9 cellular contexts compared by ENCODE assay signal in the genomic region with DNA sequence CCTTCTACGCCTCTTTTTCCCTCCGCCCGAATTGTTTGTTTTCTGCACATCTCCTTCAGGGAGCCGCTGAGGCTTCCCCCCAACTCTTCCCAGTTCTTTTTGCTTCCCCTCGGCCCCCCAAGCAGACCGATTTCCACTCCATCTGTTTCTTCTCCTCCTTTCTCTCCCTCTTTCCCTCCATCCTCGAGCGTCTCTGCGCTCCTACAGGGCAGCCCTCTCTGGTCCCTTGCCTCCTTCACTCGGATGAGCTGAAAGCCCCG. TPM values are rescaled to one million over a fixed set of nuclear protein-coding genes. Genes with fewer than 3 reads are reported as not detected.
DNase-seq lines count a peak whose midpoint lies in the region; ATAC-seq and TF ChIP-seq lines count a peak whose summit lies in the region.
"Had no signal": no experiment of that assay in that cellular context is flagged by ENCODE, and none has a peak within 500 bp of the region (broad histone marks: within the 10 kb centered on the region; RNA-seq: fewer than 3 reads in every experiment).

No MANE protein-coding gene starts in this region.

- H3K4me1 ChIP-seq in breast epithelium: peaks cover 9 to 34% of the 10 kb centered on the region in 2 donors

- H3K4me3 ChIP-seq in AG09309 (ENCODE audit: control insufficient read depth, low read depth, low read length): peak overlapping the region; percentile 92
- H3K4me3 ChIP-seq in HL-60 (replicated peaks; ENCODE audit: insufficient read depth, low read length): peak overlapping the region; percentile 36
- peak overlapping the region; percentile 14 to 61 (median 28) for H3K4me3 ChIP-seq in breast epithelium

- H3K27me3 Mint-ChIP-seq in natural killer cell treated with Interleukin-12 subunit alpha and Interleukin-12 subunit beta and Interleukin-15 and Interleukin-18, amount 100 ng/mL, for 72 hours: peaks cover 76 to 96% of the 10 kb centered on the region in 2 donors

- TF ChIP-seq POLR2A in breast epithelium (IDR thresholded peaks at IDR 0.05): no peak

- H3K27me3 ChIP-seq in HL-60 (ENCODE audit: insufficient read depth, poor library complexity, severe bottlenecking) (peaks cover 74% of the 10 kb centered on the region), breast epithelium (peaks cover 7 to 100% of the 10 kb centered on the region in 2 donors)

- H3K36me3 ChIP-seq in breast epithelium: no peaks in the 10 kb centered on the region

- no peak for ATAC-seq in natural killer cell treated with Interleukin-12 subunit alpha and Interleukin-12 subunit beta and Interleukin-15 and Interleukin-18, amount 100 ng/mL, for 72 hours
- no peak for ATAC-seq in GM21576 (IDR thresholded peaks at IDR 0.05; ENCODE audit: unreplicated experiment)

- TF ChIP-seq CTCF in AG09309 (IDR thresholded peaks at IDR 0.05; ENCODE audit: control insufficient read depth, insufficient read depth, low read depth, low read length, missing control alignments) (no peak), HL-60 (IDR thresholded peaks at IDR 0.05; ENCODE audit: insufficient read depth, low read length) (no peak), breast epithelium (IDR thresholded peaks at IDR 0.05) (no peak)

- peaks cover 5% of the 10 kb centered on the region for H3K36me3 Mint-ChIP-seq in natural killer cell treated with Interleukin-12 subunit alpha and Interleukin-12 subunit beta and Interleukin-15 and Interleukin-18, amount 100 ng/mL, for 72 hours

- no peak for DNase-seq in AG09309 (ENCODE audit: low read depth)
- DNase-seq in HL-60 (ENCODE audit: low read depth in 1 of 2, low spot score in 1 of 2): no peak
- DNase-seq in breast epithelium (ENCODE audit: low spot score in 2 of 2): no peak
- DNase-seq in natural killer cell treated with Interleukin-12 subunit alpha and Interleukin-12 subunit beta and Interleukin-15 and Interleukin-18, amount 100 ng/mL, for 72 hours (ENCODE audit: low spot score): no peak
- no peak for DNase-seq in effector CD8-positive, alpha-beta T cell (lab: John Stamatoyannopoulos, UW)
- DNase-seq in HuH-7 (ENCODE audit: low spot score): no peak
- no peak for DNase-seq in GM19238 (ENCODE audit: insufficient read length, low spot score)
- DNase-seq: GOT3 had no signal

- intact Hi-C loops in breast epithelium (cut with DNase I; ENCODE audit: low total_unique reads): no loop called here

- H3K27ac ChIP-seq in HL-60 (replicated peaks) (no peak overlapping the region), breast epithelium (no peak overlapping the region)

- peaks cover 56 to 63% of the 10 kb centered on the region in 2 donors for H3K4me1 Mint-ChIP-seq in natural killer cell treated with Interleukin-12 subunit alpha and Interleukin-12 subunit beta and Interleukin-15 and Interleukin-18, amount 100 ng/mL, for 72 hours (ENCODE audit: low read depth in 2 of 2)

- no peaks in the 10 kb centered on the region for H3K9me3 Mint-ChIP-seq in natural killer cell treated with Interleukin-12 subunit alpha and Interleukin-12 subunit beta and Interleukin-15 and Interleukin-18, amount 100 ng/mL, for 72 hours

- H3K9me3 ChIP-seq in breast epithelium: no peaks in the 10 kb centered on the region

- H3K4me3 Mint-ChIP-seq in natural killer cell treated with Interleukin-12 subunit alpha and Interleukin-12 subunit beta and Interleukin-15 and Interleukin-18, amount 100 ng/mL, for 72 hours: peak overlapping the region; percentile 87

- no peak overlapping the region for H3K27ac Mint-ChIP-seq in natural killer cell treated with Interleukin-12 subunit alpha and Interleukin-12 subunit beta and Interleukin-15 and Interleukin-18, amount 100 ng/mL, for 72 hours

RNA-seq across cellular contexts. Expression of a gene that starts 0.3 kb away (rescaled TPM):
- not detected for total RNA-seq in breast epithelium
- total RNA-seq in natural killer cell treated with Interleukin-12 subunit alpha and Interleukin-12 subunit beta and Interleukin-15 and Interleukin-18, amount 100 ng/mL, for 72 hours: under 1 TPM in 1 of 2 donors, not detected in 1; 0.20 TPM

RNA-seq across cellular contexts. Expression of a gene that starts 15.1 kb away (rescaled TPM):
- total RNA-seq in breast epithelium: 1 to 10 TPM; 2.0 to 2.6 (median 2.6) TPM
- 1 to 10 TPM in 1 of 2 donors, not detected in 1; 1.8 TPM for total RNA-seq in natural killer cell treated with Interleukin-12 subunit alpha and Interleukin-12 subunit beta and Interleukin-15 and Interleukin-18, amount 100 ng/mL, for 72 hours

Comparison
In these comparisons a context has a peak if more than half of its experiments do, and no peak if none do; other contexts are left out.
1. H3K4me3 ChIP-seq: peak in every context shown above with its lines; median percentile 92 in AG09309; 36 in HL-60; 28 in breast epithelium.